1 cellular context compared by ENCODE assay signal in the genomic region with DNA sequence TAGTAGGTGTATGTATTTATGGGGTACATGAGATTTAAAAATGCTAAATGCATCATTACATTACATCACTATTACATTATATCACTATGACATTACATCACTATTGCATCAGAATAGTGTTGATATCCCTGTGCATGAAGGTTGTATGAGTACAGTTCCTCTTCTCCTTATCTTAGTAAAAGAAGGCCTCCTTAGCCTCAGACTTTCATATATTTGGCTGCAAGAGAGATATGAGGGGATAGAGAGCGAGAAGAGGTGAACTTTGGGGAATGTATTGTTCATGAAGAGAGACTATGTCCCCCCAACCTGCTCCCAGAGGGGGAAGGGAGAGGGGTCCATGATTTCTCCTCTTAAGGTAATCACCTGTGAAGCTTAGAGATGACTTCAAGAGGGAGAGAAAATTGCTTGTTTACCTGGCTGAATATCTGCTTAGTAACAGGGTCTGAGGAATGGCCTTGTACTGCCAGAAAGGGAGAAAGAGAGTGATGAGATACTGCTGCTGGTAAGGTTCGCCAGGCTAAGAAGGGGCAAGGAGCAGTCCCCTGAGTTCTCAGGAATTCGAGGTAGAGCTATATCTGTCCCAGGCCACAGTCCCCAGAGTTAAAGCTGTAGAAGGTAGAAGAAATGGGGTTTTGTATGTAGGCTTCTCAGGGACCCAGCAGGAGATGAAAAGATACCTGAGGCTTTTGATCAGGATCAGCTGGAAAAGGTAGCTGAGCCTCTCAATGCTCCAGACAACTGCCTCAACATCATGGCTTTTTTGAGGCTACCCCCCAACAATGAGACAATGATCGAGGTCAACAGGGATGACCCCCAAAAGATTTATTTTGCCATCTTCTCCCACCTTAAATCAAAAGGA.
TF ChIP-seq lines count a peak whose summit lies in the region.

No MANE protein-coding gene starts in this region.

TF ChIP-seq in K562, 482 proteins besides CTCF, POLR2A, EP300 and RAD21 (continues in another document):
- TF ChIP-seq CBX1 (IDR thresholded peaks at IDR 0.05; ENCODE audit: low read depth), result no peak
- TF ChIP-seq, protein P1, sequence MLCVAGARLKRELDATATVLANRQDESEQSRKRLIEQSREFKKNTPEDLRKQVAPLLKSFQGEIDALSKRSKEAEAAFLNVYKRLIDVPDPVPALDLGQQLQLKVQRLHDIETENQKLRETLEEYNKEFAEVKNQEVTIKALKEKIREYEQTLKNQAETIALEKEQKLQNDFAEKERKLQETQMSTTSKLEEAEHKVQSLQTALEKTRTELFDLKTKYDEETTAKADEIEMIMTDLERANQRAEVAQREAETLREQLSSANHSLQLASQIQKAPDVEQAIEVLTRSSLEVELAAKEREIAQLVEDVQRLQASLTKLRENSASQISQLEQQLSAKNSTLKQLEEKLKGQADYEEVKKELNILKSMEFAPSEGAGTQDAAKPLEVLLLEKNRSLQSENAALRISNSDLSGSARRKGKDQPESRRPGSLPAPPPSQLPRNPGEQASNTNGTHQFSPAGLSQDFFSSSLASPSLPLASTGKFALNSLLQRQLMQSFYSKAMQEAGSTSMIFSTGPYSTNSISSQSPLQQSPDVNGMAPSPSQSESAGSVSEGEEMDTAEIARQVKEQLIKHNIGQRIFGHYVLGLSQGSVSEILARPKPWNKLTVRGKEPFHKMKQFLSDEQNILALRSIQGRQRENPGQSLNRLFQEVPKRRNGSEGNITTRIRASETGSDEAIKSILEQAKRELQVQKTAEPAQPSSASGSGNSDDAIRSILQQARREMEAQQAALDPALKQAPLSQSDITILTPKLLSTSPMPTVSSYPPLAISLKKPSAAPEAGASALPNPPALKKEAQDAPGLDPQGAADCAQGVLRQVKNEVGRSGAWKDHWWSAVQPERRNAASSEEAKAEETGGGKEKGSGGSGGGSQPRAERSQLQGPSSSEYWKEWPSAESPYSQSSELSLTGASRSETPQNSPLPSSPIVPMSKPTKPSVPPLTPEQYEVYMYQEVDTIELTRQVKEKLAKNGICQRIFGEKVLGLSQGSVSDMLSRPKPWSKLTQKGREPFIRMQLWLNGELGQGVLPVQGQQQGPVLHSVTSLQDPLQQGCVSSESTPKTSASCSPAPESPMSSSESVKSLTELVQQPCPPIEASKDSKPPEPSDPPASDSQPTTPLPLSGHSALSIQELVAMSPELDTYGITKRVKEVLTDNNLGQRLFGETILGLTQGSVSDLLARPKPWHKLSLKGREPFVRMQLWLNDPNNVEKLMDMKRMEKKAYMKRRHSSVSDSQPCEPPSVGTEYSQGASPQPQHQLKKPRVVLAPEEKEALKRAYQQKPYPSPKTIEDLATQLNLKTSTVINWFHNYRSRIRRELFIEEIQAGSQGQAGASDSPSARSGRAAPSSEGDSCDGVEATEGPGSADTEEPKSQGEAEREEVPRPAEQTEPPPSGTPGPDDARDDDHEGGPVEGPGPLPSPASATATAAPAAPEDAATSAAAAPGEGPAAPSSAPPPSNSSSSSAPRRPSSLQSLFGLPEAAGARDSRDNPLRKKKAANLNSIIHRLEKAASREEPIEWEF (CRISPR knock-in tag; IDR thresholded peaks at IDR 0.05), result no peak
- TF ChIP-seq ARNT (IDR thresholded peaks at IDR 0.05), result no peak
- TF ChIP-seq, protein P2, sequence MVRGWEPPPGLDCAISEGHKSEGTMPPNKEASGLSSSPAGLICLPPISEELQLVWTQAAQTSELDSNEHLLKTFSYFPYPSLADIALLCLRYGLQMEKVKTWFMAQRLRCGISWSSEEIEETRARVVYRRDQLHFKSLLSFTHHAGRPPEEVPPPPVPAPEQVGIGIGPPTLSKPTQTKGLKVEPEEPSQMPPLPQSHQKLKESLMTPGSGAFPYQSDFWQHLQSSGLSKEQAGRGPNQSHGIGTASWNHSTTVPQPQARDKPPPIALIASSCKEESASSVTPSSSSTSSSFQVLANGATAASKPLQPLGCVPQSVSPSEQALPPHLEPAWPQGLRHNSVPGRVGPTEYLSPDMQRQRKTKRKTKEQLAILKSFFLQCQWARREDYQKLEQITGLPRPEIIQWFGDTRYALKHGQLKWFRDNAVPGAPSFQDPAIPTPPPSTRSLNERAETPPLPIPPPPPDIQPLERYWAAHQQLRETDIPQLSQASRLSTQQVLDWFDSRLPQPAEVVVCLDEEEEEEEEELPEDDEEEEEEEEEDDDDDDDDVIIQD (CRISPR knock-in tag; IDR thresholded peaks at IDR 0.05), result no peak
- TF ChIP-seq MECOM (CRISPR knock-in tag; IDR thresholded peaks at IDR 0.05), result peak; percentile 90
- no peak for TF ChIP-seq NR3C1 (CRISPR knock-in tag; IDR thresholded peaks at IDR 0.05)
- TF ChIP-seq CBX5 (IDR thresholded peaks at IDR 0.05; ENCODE audit: borderline replicate concordance, low read depth), result no peak
- peak; percentile 61; the same call in 1 of the 2 replicates for TF ChIP-seq ZNF398 (CRISPR knock-in tag; IDR thresholded peaks at IDR 0.05)
- TF ChIP-seq HLTF (IDR thresholded peaks at IDR 0.05), result no peak
- TF ChIP-seq, protein P3, sequence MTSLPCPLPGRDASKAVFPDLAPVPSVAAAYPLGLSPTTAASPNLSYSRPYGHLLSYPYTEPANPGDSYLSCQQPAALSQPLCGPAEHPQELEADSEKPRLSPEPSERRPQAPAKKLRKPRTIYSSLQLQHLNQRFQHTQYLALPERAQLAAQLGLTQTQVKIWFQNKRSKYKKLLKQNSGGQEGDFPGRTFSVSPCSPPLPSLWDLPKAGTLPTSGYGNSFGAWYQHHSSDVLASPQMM (CRISPR knock-in tag; IDR thresholded peaks at IDR 0.05), result no peak
- TF ChIP-seq POLR2H (tag; IDR thresholded peaks at IDR 0.05; ENCODE audit: low read depth), result peak; percentile 90
- no peak for TF ChIP-seq POLR3A (IDR thresholded peaks at IDR 0.05; ENCODE audit: borderline replicate concordance, extremely low read depth, insufficient read depth, insufficient read length)
- no peak for TF ChIP-seq NFE2 (IDR thresholded peaks at IDR 0.05; ENCODE audit: low read depth)
- TF ChIP-seq, protein P4, sequence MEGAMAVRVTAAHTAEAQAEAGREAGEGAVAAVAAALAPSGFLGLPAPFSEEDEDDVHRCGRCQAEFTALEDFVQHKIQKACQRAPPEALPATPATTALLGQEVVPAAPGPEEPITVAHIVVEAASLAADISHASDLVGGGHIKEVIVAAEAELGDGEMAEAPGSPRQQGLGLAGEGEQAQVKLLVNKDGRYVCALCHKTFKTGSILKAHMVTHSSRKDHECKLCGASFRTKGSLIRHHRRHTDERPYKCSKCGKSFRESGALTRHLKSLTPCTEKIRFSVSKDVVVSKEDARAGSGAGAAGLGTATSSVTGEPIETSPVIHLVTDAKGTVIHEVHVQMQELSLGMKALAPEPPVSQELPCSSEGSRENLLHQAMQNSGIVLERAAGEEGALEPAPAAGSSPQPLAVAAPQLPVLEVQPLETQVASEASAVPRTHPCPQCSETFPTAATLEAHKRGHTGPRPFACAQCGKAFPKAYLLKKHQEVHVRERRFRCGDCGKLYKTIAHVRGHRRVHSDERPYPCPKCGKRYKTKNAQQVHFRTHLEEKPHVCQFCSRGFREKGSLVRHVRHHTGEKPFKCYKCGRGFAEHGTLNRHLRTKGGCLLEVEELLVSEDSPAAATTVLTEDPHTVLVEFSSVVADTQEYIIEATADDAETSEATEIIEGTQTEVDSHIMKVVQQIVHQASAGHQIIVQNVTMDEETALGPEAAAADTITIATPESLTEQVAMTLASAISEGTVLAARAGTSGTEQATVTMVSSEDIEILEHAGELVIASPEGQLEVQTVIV (CRISPR knock-in tag; IDR thresholded peaks at IDR 0.05; ENCODE audit: borderline replicate concordance), result no peak
- no peak for TF ChIP-seq CBX8 (IDR thresholded peaks at IDR 0.05; ENCODE audit: borderline replicate concordance, extremely low read depth, low read depth, low read length, poor library complexity, severe bottlenecking)
- peak; percentile 76 for TF ChIP-seq ZEB2 (IDR thresholded peaks at IDR 0.05)
- peak; percentile 68 for TF ChIP-seq PYGO2 (tag; IDR thresholded peaks at IDR 0.05)
- TF ChIP-seq HMG20A (CRISPR knock-in tag; conservative IDR thresholded peaks at IDR 0.05), result no peak
- TF ChIP-seq MCM7 (IDR thresholded peaks at IDR 0.05), result no peak
- TF ChIP-seq HCFC1 (IDR thresholded peaks at IDR 0.05; ENCODE audit: low read depth, low read length), result peak; percentile 19; the same call in 1 of the 2 replicates
- TF ChIP-seq PPARD (CRISPR knock-in tag; IDR thresholded peaks at IDR 0.05), result no peak
- peak; percentile 44; the same call in 1 of the 2 replicates for TF ChIP-seq TOE1 (IDR thresholded peaks at IDR 0.05; ENCODE audit: borderline replicate concordance)
- TF ChIP-seq TOE1 (CRISPR knock-in tag; IDR thresholded peaks at IDR 0.05; ENCODE audit: borderline replicate concordance, low read depth), result no peak
- TF ChIP-seq MED1 (CRISPR knock-in tag; IDR thresholded peaks at IDR 0.05; ENCODE audit: borderline replicate concordance), result no peak
- TF ChIP-seq FOXP4 (CRISPR knock-in tag; IDR thresholded peaks at IDR 0.05; ENCODE audit: borderline replicate concordance), result no peak
- no peak for TF ChIP-seq SP2 (IDR thresholded peaks at IDR 0.05; ENCODE audit: extremely low read depth, low read depth, low read length, poor library complexity, severe bottlenecking)
- TF ChIP-seq CHD1 (IDR thresholded peaks at IDR 0.05; ENCODE audit: low read length), result no peak
- no peak for TF ChIP-seq RBM15 (IDR thresholded peaks at IDR 0.05; ENCODE audit: insufficient read depth, low read length)
- peak; percentile 94; the same call in 1 of the 2 replicates for TF ChIP-seq NFRKB (IDR thresholded peaks at IDR 0.05; ENCODE audit: low read depth)
- TF ChIP-seq MXI1 (IDR thresholded peaks at IDR 0.05; ENCODE audit: low read depth, low read length), result no peak
- TF ChIP-seq MEF2D (tag; conservative IDR thresholded peaks at IDR 0.05; ENCODE audit: low read depth), result peak; percentile 86
- no peak for TF ChIP-seq CREBBP (IDR thresholded peaks at IDR 0.05; ENCODE audit: low read depth, low read length)
- TF ChIP-seq CCAR2 (IDR thresholded peaks at IDR 0.05; ENCODE audit: low read depth, low read length), result no peak
- TF ChIP-seq, protein P5, sequence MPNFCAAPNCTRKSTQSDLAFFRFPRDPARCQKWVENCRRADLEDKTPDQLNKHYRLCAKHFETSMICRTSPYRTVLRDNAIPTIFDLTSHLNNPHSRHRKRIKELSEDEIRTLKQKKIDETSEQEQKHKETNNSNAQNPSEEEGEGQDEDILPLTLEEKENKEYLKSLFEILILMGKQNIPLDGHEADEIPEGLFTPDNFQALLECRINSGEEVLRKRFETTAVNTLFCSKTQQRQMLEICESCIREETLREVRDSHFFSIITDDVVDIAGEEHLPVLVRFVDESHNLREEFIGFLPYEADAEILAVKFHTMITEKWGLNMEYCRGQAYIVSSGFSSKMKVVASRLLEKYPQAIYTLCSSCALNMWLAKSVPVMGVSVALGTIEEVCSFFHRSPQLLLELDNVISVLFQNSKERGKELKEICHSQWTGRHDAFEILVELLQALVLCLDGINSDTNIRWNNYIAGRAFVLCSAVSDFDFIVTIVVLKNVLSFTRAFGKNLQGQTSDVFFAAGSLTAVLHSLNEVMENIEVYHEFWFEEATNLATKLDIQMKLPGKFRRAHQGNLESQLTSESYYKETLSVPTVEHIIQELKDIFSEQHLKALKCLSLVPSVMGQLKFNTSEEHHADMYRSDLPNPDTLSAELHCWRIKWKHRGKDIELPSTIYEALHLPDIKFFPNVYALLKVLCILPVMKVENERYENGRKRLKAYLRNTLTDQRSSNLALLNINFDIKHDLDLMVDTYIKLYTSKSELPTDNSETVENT (CRISPR knock-in tag; IDR thresholded peaks at IDR 0.05), result no peak
- peak; percentile 66; the same call in 1 of the 2 replicates for TF ChIP-seq MTA1 (IDR thresholded peaks at IDR 0.05; ENCODE audit: borderline replicate concordance)
- TF ChIP-seq FOXJ2 (tag; IDR thresholded peaks at IDR 0.05), result peak; percentile 88
- no peak for TF ChIP-seq BMI1 (IDR thresholded peaks at IDR 0.05; ENCODE audit: low read length)
- TF ChIP-seq TFAP4 (CRISPR knock-in tag; IDR thresholded peaks at IDR 0.05; ENCODE audit: borderline replicate concordance), result no peak
- TF ChIP-seq ELF4 (CRISPR knock-in tag; IDR thresholded peaks at IDR 0.05), result peak; percentile 25; the same call in 1 of the 2 replicates
- TF ChIP-seq HDAC8 (tag; IDR thresholded peaks at IDR 0.05), result peak; percentile 95
- TF ChIP-seq, protein P6, sequence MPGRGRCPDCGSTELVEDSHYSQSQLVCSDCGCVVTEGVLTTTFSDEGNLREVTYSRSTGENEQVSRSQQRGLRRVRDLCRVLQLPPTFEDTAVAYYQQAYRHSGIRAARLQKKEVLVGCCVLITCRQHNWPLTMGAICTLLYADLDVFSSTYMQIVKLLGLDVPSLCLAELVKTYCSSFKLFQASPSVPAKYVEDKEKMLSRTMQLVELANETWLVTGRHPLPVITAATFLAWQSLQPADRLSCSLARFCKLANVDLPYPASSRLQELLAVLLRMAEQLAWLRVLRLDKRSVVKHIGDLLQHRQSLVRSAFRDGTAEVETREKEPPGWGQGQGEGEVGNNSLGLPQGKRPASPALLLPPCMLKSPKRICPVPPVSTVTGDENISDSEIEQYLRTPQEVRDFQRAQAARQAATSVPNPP (IDR thresholded peaks at IDR 0.05; ENCODE audit: borderline replicate concordance, insufficient read depth, insufficient read length), result no peak
- no peak for TF ChIP-seq NUFIP1 (IDR thresholded peaks at IDR 0.05; ENCODE audit: partially characterized antibody)
